13 cellular contexts compared by ENCODE assay signal in genomic region chr16:72246423-72246822, GRCh38.
DNase-seq lines count a peak whose midpoint lies in the region; ATAC-seq and TF ChIP-seq lines count a peak whose summit lies in the region.
"Had no signal": no experiment of that assay in that cellular context is flagged by ENCODE, and none has a peak within 500 bp of the region (broad histone marks: within the 10 kb centered on the region; RNA-seq: fewer than 3 reads in every experiment).

No MANE protein-coding gene starts in this region.

- intact Hi-C loops in CD8-positive, alpha-beta T cell (cut with DNase I, micrococcal nuclease) = no loop called here
- intact Hi-C loops in left ventricle myocardium inferior (cut with micrococcal nuclease) = no loop called here

- no peak overlapping the region for H3K27ac ChIP-seq in CD8-positive, alpha-beta T cell (ENCODE audit: low read depth, low read length)
- H3K27ac ChIP-seq in left ventricle myocardium inferior (replicated peaks) = no peak overlapping the region

- no peaks in the 10 kb centered on the region for H3K36me3 ChIP-seq in CD8-positive, alpha-beta T cell (ENCODE audit: insufficient read depth, low read length)
- no peaks in the 10 kb centered on the region for H3K36me3 ChIP-seq in left ventricle myocardium inferior

- H3K27me3 Mint-ChIP-seq in CD8-positive, alpha-beta T cell (ENCODE audit: low read depth) = no peaks in the 10 kb centered on the region
- H3K27me3 Mint-ChIP-seq in stimulated activated memory B cell treated with anti-CD40 and anti-IgM and Interleukin-4, amounts not matched to agents 10 μg/mL and 1 μg/mL and 100 μg/mL, for 72 hours = no peaks in the 10 kb centered on the region
- H3K27me3 Mint-ChIP-seq: activated naive CD8-positive, alpha-beta T cell; naive B cell had no signal

- H3K4me1 ChIP-seq in CD8-positive, alpha-beta T cell (ENCODE audit: insufficient read depth, low read length) = no peaks in the 10 kb centered on the region
- H3K4me1 ChIP-seq in left ventricle myocardium inferior = no peaks in the 10 kb centered on the region

- ATAC-seq in CD8-positive, alpha-beta T cell = no peak
- ATAC-seq in GM18907 (IDR thresholded peaks at IDR 0.05; ENCODE audit: unreplicated experiment) (peak; percentile 96), GM21825 (IDR thresholded peaks at IDR 0.05; ENCODE audit: unreplicated experiment) (peak; percentile 95), HG03342 (IDR thresholded peaks at IDR 0.05; ENCODE audit: unreplicated experiment) (peak; percentile 87)
- ATAC-seq in stimulated activated memory B cell treated with anti-CD40 and anti-IgM and Interleukin-4, amounts not matched to agents 10 μg/mL and 1 μg/mL and 100 μg/mL, for 72 hours = no peak

- H3K4me3 Mint-ChIP-seq in CD8-positive, alpha-beta T cell = no peak overlapping the region
- no peak overlapping the region for H3K4me3 Mint-ChIP-seq in stimulated activated memory B cell treated with anti-CD40 and anti-IgM and Interleukin-4, amounts not matched to agents 10 μg/mL and 1 μg/mL and 100 μg/mL, for 72 hours
- H3K4me3 Mint-ChIP-seq: activated naive CD8-positive, alpha-beta T cell; naive B cell had no signal

- H3K9me3 Mint-ChIP-seq in CD8-positive, alpha-beta T cell = no peaks in the 10 kb centered on the region
- H3K9me3 Mint-ChIP-seq in stimulated activated memory B cell treated with anti-CD40 and anti-IgM and Interleukin-4, amounts not matched to agents 10 μg/mL and 1 μg/mL and 100 μg/mL, for 72 hours = no peaks in the 10 kb centered on the region
- H3K9me3 Mint-ChIP-seq: naive B cell had no signal

- TF ChIP-seq CTCF in CD8-positive, alpha-beta T cell (IDR thresholded peaks at IDR 0.05) = no peak
- TF ChIP-seq CTCF in left ventricle myocardium inferior (IDR thresholded peaks at IDR 0.05; ENCODE audit: borderline replicate concordance) = no peak

- H3K36me3 Mint-ChIP-seq in CD8-positive, alpha-beta T cell = no peaks in the 10 kb centered on the region
- no peaks in the 10 kb centered on the region for H3K36me3 Mint-ChIP-seq in stimulated activated memory B cell treated with anti-CD40 and anti-IgM and Interleukin-4, amounts not matched to agents 10 μg/mL and 1 μg/mL and 100 μg/mL, for 72 hours
- H3K36me3 Mint-ChIP-seq: activated naive CD8-positive, alpha-beta T cell; naive B cell had no signal

- CTCF ChIA-PET in CD8-positive, alpha-beta T cell (lab: Charles Lee) = no interaction called here

- DNase-seq in CD8-positive, alpha-beta T cell = no peak
- DNase-seq in occipital lobe (lab: John Stamatoyannopoulos, UW) = no peak
- no peak for DNase-seq in NCI-H524 treated with DMSO at 0.1 percent for 48 hours (lab: John Stamatoyannopoulos, UW)
- DNase-seq in left ventricle myocardium inferior = no peak
- DNase-seq: activated CD4-positive, alpha-beta T cell treated with anti-CD3 and anti-CD28 coated beads, Interleukin-2, amount 50 U/mL, for 1 hour; naive B cell; SW 1271; trophoblast cell had no signal

- POLR2A ChIA-PET in CD8-positive, alpha-beta T cell (lab: Charles Lee) = no interaction called here

- H3K27ac Mint-ChIP-seq in CD8-positive, alpha-beta T cell = peak overlapping the region; percentile 3
- no peak overlapping the region for H3K27ac Mint-ChIP-seq in stimulated activated memory B cell treated with anti-CD40 and anti-IgM and Interleukin-4, amounts not matched to agents 10 μg/mL and 1 μg/mL and 100 μg/mL, for 72 hours
- H3K27ac Mint-ChIP-seq: activated naive CD8-positive, alpha-beta T cell had no signal

- no peaks in the 10 kb centered on the region for H3K27me3 ChIP-seq in CD8-positive, alpha-beta T cell (ENCODE audit: insufficient read depth, low read length)
- peaks cover 10% of the 10 kb centered on the region for H3K27me3 ChIP-seq in left ventricle myocardium inferior (ENCODE audit: low read depth)

- no peak overlapping the region for H3K4me3 ChIP-seq in CD8-positive, alpha-beta T cell (ENCODE audit: low read depth, low read length)
- no peak overlapping the region for H3K4me3 ChIP-seq in left ventricle myocardium inferior

- H3K9me3 ChIP-seq in CD8-positive, alpha-beta T cell (ENCODE audit: low read length) = no peaks in the 10 kb centered on the region
- no peaks in the 10 kb centered on the region for H3K9me3 ChIP-seq in left ventricle myocardium inferior (replicated peaks)

- H3K4me1 Mint-ChIP-seq in CD8-positive, alpha-beta T cell (ENCODE audit: low read depth) = peaks cover 9% of the 10 kb centered on the region
- no peaks in the 10 kb centered on the region for H3K4me1 Mint-ChIP-seq in stimulated activated memory B cell treated with anti-CD40 and anti-IgM and Interleukin-4, amounts not matched to agents 10 μg/mL and 1 μg/mL and 100 μg/mL, for 72 hours
- H3K4me1 Mint-ChIP-seq: naive B cell had no signal

Comparison
In these comparisons a context has a peak if more than half of its experiments do, and no peak if none do; other contexts are left out.
1. ATAC-seq: peak in GM18907 (single experiment), GM21825 (single experiment) and HG03342 (single experiment); none in CD8-positive, alpha-beta T cell (single experiment) and stimulated activated memory B cell treated with anti-CD40 and anti-IgM and Interleukin-4, amounts not matched to agents 10 μg/mL and 1 μg/mL and 100 μg/mL, for 72 hours (single experiment).